Comparison of ENCODE assay signal across 12 cellular contexts in the genomic region with DNA sequence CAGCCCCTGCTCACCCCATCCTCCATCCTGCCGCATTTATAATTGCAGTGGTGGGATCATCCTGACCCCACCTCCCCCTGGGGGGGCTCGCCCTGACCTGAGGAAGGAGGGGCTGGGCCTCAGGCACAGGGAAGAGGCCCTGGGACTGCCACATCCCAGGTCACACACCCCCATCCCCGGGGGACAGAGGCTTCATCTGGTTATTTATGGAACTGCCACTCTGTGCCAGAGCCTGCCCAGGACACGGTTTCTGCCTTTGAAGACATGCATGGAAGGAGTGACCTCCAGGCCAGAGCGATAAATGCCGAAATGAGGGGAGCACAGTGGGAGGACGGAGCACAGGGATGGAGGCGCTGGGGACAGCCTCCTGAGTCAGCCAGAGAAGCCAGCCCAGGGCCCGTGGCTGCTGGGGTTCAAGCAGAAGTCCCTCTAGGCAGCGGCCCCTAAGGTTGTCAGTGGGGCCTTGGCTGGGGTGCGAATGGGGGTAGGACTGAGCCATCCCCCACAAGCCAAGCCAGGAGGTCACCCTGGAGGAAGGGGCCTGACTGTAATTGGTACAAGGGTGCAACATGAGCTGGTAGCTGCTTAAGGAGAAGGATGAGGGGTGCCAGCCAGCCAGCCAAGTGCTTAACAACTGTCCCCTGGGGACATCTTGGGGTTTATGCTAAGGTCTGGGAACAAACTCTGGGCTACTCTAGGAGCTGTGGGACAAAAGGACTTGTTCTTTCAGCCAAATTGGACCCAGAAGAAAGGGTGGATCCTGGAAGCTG. TPM values are rescaled to one million over a fixed set of nuclear protein-coding genes. Genes with fewer than 3 reads are reported as not detected.
DNase-seq lines count a peak whose midpoint lies in the region; ATAC-seq and TF ChIP-seq lines count a peak whose summit lies in the region.
"Had no signal": no experiment of that assay in that cellular context is flagged by ENCODE, and none has a peak within 500 bp of the region (broad histone marks: within the 10 kb centered on the region; RNA-seq: fewer than 3 reads in every experiment).

No MANE protein-coding gene starts in this region.

- peaks cover 9% of the 10 kb centered on the region for H3K27me3 Mint-ChIP-seq in neural progenitor cell (ENCODE audit: insufficient read depth, low read depth)
- H3K27me3 Mint-ChIP-seq in activated naive CD8-positive, alpha-beta T cell treated with anti-CD3 and anti-CD28 coated beads for 36 hours: peaks cover 3% of the 10 kb centered on the region
- peaks cover 3% of the 10 kb centered on the region for H3K27me3 Mint-ChIP-seq in activated CD4-positive, alpha-beta memory T cell treated with anti-CD3 and anti-CD28 coated beads for 36 hours
- H3K27me3 Mint-ChIP-seq: activated CD8-positive, alpha-beta T cell treated with anti-CD3 and anti-CD28 coated beads for 36 hours had no signal

- H3K4me3 ChIP-seq in neural progenitor cell: no peak overlapping the region
- H3K4me3 ChIP-seq in aorta (ENCODE audit: low read length in 2 of 2): no peak overlapping the region

- H3K9me3 Mint-ChIP-seq in neural progenitor cell: no peaks in the 10 kb centered on the region
- no peaks in the 10 kb centered on the region for H3K9me3 Mint-ChIP-seq in activated naive CD8-positive, alpha-beta T cell treated with anti-CD3 and anti-CD28 coated beads for 36 hours
- no peaks in the 10 kb centered on the region for H3K9me3 Mint-ChIP-seq in activated CD4-positive, alpha-beta memory T cell treated with anti-CD3 and anti-CD28 coated beads for 36 hours
- H3K9me3 Mint-ChIP-seq: activated CD8-positive, alpha-beta T cell treated with anti-CD3 and anti-CD28 coated beads for 36 hours; effector memory CD8-positive, alpha-beta T cell had no signal

- no peaks in the 10 kb centered on the region for H3K9me3 ChIP-seq in neural progenitor cell (ENCODE audit: low read depth)
- H3K9me3 ChIP-seq in aorta (ENCODE audit: control insufficient read depth, low read length): no peaks in the 10 kb centered on the region

- no peaks in the 10 kb centered on the region for H3K36me3 ChIP-seq in neural progenitor cell
- H3K36me3 ChIP-seq in aorta (ENCODE audit: control insufficient read depth in 1 of 2, insufficient read depth in 2 of 2, low read length in 1 of 2): no peaks in the 10 kb centered on the region

- ATAC-seq in Right ventricle myocardium inferior: peak; percentile 55
- ATAC-seq in Right ventricle myocardium superior (ENCODE audit: poor library complexity): peak; percentile 69
- peak; percentile 30 for ATAC-seq in aorta (ENCODE audit: low FRiP score)
- ATAC-seq in HG03280 (IDR thresholded peaks at IDR 0.05; ENCODE audit: unreplicated experiment): no peak
- ATAC-seq: activated CD8-positive, alpha-beta T cell treated with anti-CD3 and anti-CD28 coated beads for 36 hours; effector memory CD8-positive, alpha-beta T cell had no signal

- POLR2A ChIA-PET in activated CD4-positive, alpha-beta memory T cell treated with anti-CD3 and anti-CD28 coated beads for 36 hours (lab: Charles Lee): no interaction called here

- H3K79me2 ChIP-seq in neural progenitor cell (ENCODE audit: low read depth): no peaks in the 10 kb centered on the region

- CTCF ChIA-PET in activated CD4-positive, alpha-beta memory T cell treated with anti-CD3 and anti-CD28 coated beads for 36 hours (lab: Charles Lee): no interaction called here

- H3K4me1 Mint-ChIP-seq in neural progenitor cell: peaks cover 28% of the 10 kb centered on the region
- no peaks in the 10 kb centered on the region for H3K4me1 Mint-ChIP-seq in activated naive CD8-positive, alpha-beta T cell treated with anti-CD3 and anti-CD28 coated beads for 36 hours
- no peaks in the 10 kb centered on the region for H3K4me1 Mint-ChIP-seq in activated CD4-positive, alpha-beta memory T cell treated with anti-CD3 and anti-CD28 coated beads for 36 hours (ENCODE audit: low read depth)

- intact Hi-C loops in Right ventricle myocardium inferior (cut with DNase I): loop anchor here (10.0 kb wide), 1 partner anchor 369 kb away; no protein-coding TSS in a partner anchor
- intact Hi-C loops in cardiac septum (cut with DNase I): no loop called here
- intact Hi-C loops in Right ventricle myocardium superior (cut with DNase I): no loop called here
- intact Hi-C loops in aorta (cut with DNase I): loop anchor here in 1 of 2 donors (2.0 to 10.0 kb wide), 3 partner anchors 83 to 149 kb away; no protein-coding TSS in a partner anchor
- intact Hi-C loops in activated CD4-positive, alpha-beta memory T cell treated with anti-CD3 and anti-CD28 coated beads for 36 hours (cut with micrococcal nuclease): no loop called here

- no peak for DNase-seq in Right ventricle myocardium inferior (ENCODE audit: missing footprints)
- DNase-seq in cardiac septum (ENCODE audit: low spot score): no peak
- peak; percentile 69 for DNase-seq in Right ventricle myocardium superior
- no peak for DNase-seq in neural progenitor cell (ENCODE audit: low spot score)
- peak; percentile 77 to 80 for DNase-seq in aorta
- DNase-seq in activated naive CD8-positive, alpha-beta T cell treated with anti-CD3 and anti-CD28 coated beads for 36 hours: no peak
- no peak for DNase-seq in activated CD4-positive, alpha-beta memory T cell treated with anti-CD3 and anti-CD28 coated beads for 36 hours
- DNase-seq: activated CD8-positive, alpha-beta T cell treated with anti-CD3 and anti-CD28 coated beads for 36 hours; activated gamma-delta T cell; effector memory CD8-positive, alpha-beta T cell; NCI-H446 treated with DMSO at 0.1 percent for 48 hours had no signal

- no peaks in the 10 kb centered on the region for H4K20me1 ChIP-seq in neural progenitor cell (ENCODE audit: low read depth)

- no peaks in the 10 kb centered on the region for H3F3A ChIP-seq in neural progenitor cell (ENCODE audit: low read depth)

- H3K27ac ChIP-seq in neural progenitor cell: no peak overlapping the region
- no peak overlapping the region for H3K27ac ChIP-seq in aorta (ENCODE audit: low read depth in 1 of 2, low read length in 2 of 2)

- no peak overlapping the region for H2AFZ ChIP-seq in neural progenitor cell (replicated peaks)

- H3K36me3 Mint-ChIP-seq in neural progenitor cell: no peaks in the 10 kb centered on the region
- no peaks in the 10 kb centered on the region for H3K36me3 Mint-ChIP-seq in activated naive CD8-positive, alpha-beta T cell treated with anti-CD3 and anti-CD28 coated beads for 36 hours
- H3K36me3 Mint-ChIP-seq in activated CD4-positive, alpha-beta memory T cell treated with anti-CD3 and anti-CD28 coated beads for 36 hours: no peaks in the 10 kb centered on the region

- H3K4me3 Mint-ChIP-seq in neural progenitor cell: no peak overlapping the region
- no peak overlapping the region for H3K4me3 Mint-ChIP-seq in activated naive CD8-positive, alpha-beta T cell treated with anti-CD3 and anti-CD28 coated beads for 36 hours
- no peak overlapping the region for H3K4me3 Mint-ChIP-seq in activated CD4-positive, alpha-beta memory T cell treated with anti-CD3 and anti-CD28 coated beads for 36 hours
- H3K4me3 Mint-ChIP-seq: activated CD8-positive, alpha-beta T cell treated with anti-CD3 and anti-CD28 coated beads for 36 hours; effector memory CD8-positive, alpha-beta T cell had no signal

- H3K4me1 ChIP-seq in neural progenitor cell: peaks cover 11% of the 10 kb centered on the region
- peaks cover 0 to 13% of the 10 kb centered on the region in 2 donors for H3K4me1 ChIP-seq in aorta (ENCODE audit: control insufficient read depth in 1 of 2, insufficient read depth in 2 of 2, low read length in 2 of 2)

- 31 to 33% methylated on average over 11 of the region's 11 CpGs for WGBS in aorta, 2 donors

- peak overlapping the region; percentile 29 for H3K27ac Mint-ChIP-seq in neural progenitor cell
- no peak overlapping the region for H3K27ac Mint-ChIP-seq in activated naive CD8-positive, alpha-beta T cell treated with anti-CD3 and anti-CD28 coated beads for 36 hours
- H3K27ac Mint-ChIP-seq in activated CD4-positive, alpha-beta memory T cell treated with anti-CD3 and anti-CD28 coated beads for 36 hours: no peak overlapping the region
- H3K27ac Mint-ChIP-seq: activated CD8-positive, alpha-beta T cell treated with anti-CD3 and anti-CD28 coated beads for 36 hours; effector memory CD8-positive, alpha-beta T cell had no signal

- H3K27me3 ChIP-seq in neural progenitor cell: no peaks in the 10 kb centered on the region
- H3K27me3 ChIP-seq in aorta (ENCODE audit: control insufficient read depth in 1 of 2, insufficient read depth in 2 of 2, low read length in 1 of 2): no peaks in the 10 kb centered on the region

- no peak for TF ChIP-seq CTCF in neural progenitor cell (IDR thresholded peaks at IDR 0.05)

- H3K4me2 ChIP-seq in neural progenitor cell: no peak overlapping the region

- no peak overlapping the region for H3K9ac ChIP-seq in neural progenitor cell

RNA-seq across cellular contexts. Expression of a gene that starts 51.4 kb away (rescaled TPM):
- total RNA-seq in Right ventricle myocardium inferior: 1.5 TPM
- 0.70 TPM for total RNA-seq in cardiac septum
- total RNA-seq in Right ventricle myocardium superior: 1.3 TPM
- total RNA-seq in neural progenitor cell (ENCODE audit: low replicate concordance): 4.4 and 5.7 TPM in 2 replicates
- 1 to 10 TPM; 3.2 to 3.5 TPM for total RNA-seq in aorta
- under 1 TPM; 0.25 to 0.26 TPM for polyA plus RNA-seq in aorta
- not detected for total RNA-seq in activated naive CD8-positive, alpha-beta T cell treated with anti-CD3 and anti-CD28 coated beads for 36 hours
- total RNA-seq in activated CD4-positive, alpha-beta memory T cell treated with anti-CD3 and anti-CD28 coated beads for 36 hours: not detected
- total RNA-seq: activated CD8-positive, alpha-beta T cell treated with anti-CD3 and anti-CD28 coated beads for 36 hours had no signal

Comparison
In these comparisons a context has a peak if more than half of its experiments do, and no peak if none do; other contexts are left out.
1. DNase-seq: peak in Right ventricle myocardium superior (single experiment) and aorta (2 of 2); none in Right ventricle myocardium inferior (single experiment), cardiac septum (single experiment), neural progenitor cell (single experiment), activated naive CD8-positive, alpha-beta T cell treated with anti-CD3 and anti-CD28 coated beads for 36 hours (single experiment) and activated CD4-positive, alpha-beta memory T cell treated with anti-CD3 and anti-CD28 coated beads for 36 hours (single experiment).